In the genomic region with DNA sequence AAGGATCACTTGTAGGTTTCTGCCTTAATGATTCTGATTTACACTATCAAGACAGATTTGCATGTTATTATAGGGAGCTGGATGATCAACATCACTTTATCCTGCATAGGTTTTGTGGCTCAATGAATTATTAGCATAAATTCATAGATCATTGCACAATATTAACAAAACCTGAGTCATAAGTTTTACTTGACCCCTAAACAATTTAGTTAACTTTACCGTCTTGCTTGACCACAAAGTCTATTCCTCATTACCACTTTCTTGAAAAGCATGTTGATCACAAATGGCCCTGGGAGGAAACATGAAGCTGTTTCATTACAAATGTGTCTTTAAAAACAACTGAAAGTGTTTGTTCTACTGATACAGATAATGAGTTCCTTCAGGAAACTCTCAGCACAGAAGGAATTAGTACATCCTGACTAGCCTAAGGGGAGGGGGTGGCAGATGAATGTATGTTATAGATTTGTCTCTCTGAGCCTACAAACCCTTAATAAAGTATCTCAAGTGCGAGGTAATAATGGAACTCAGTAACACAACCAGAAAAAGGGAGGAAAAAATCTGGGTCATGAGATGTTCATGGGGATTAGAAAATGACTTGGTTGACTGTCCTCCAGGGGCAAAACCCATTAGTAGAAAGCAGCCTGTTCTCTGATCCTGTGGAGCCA, we compare ENCODE assay signal across 24 cellular contexts.
"Had no signal": no experiment of that assay in that cellular context is flagged by ENCODE, and none has a peak within 500 bp of the region (broad histone marks: within the 10 kb centered on the region; RNA-seq: fewer than 3 reads in every experiment).

No MANE protein-coding gene starts in this region.

- H3K27me3 ChIP-seq: esophagus muscularis mucosa, gastrocnemius medialis, pancreas, upper lobe of right lung had no signal

- H3K4me1 ChIP-seq: gastrocnemius medialis, pancreas, psoas muscle, upper lobe of right lung had no signal

- H3K27ac ChIP-seq: coronary artery, esophagus muscularis mucosa, gastrocnemius medialis, pancreas, psoas muscle, upper lobe of right lung had no signal

- FAIRE-seq: islet of Langerhans, pancreas had no signal

- H3K27ac Mint-ChIP-seq: activated CD4-positive, alpha-beta memory T cell treated with anti-CD3 and anti-CD28 coated beads, Interleukin-2, amount 10 ng/mL, durations not matched to agents 7 days and 5 days; activated CD4-positive, alpha-beta T cell treated with anti-CD3 and anti-CD28 coated beads, Interleukin-2, amount 10 ng/mL, durations not matched to agents 24 days and 14 days; activated naive CD4-positive, alpha-beta T cell treated with anti-CD3 and anti-CD28 coated beads for 36 hours; activated naive CD8-positive, alpha-beta T cell treated with anti-CD3 and anti-CD28 coated beads, Interleukin-2, amount 10 ng/mL, durations not matched to agents 7 days and 5 days; activated T-cell treated with anti-CD3 and anti-CD28 coated beads, Interleukin-2, amount 50 U/mL, for 72 hours; memory B cell; natural killer cell treated with Interleukin-12 subunit alpha and Interleukin-12 subunit beta and Interleukin-15 and Interleukin-18, amount 100 ng/mL, for 72 hours had no signal

- DNase-seq: activated CD4-positive, alpha-beta memory T cell treated with anti-CD3 and anti-CD28 coated beads, Interleukin-2, amount 10 ng/mL, durations not matched to agents 7 days and 5 days; activated CD4-positive, alpha-beta T cell treated with anti-CD3 and anti-CD28 coated beads, Interleukin-2, amount 10 ng/mL, durations not matched to agents 24 days and 14 days; activated effector memory CD4-positive, alpha-beta T cell treated with Interleukin-2 at 50 U/mL for 16 hours; activated naive CD4-positive, alpha-beta T cell treated with anti-CD3 and anti-CD28 coated beads for 36 hours; activated naive CD8-positive, alpha-beta T cell treated with anti-CD3 and anti-CD28 coated beads, Interleukin-2, amount 10 ng/mL, durations not matched to agents 7 days and 5 days; activated T-cell treated with anti-CD3 and anti-CD28 coated beads, Interleukin-2, amount 50 U/mL, for 72 hours; amniotic stem cell; cerebellar nuclear complex; gastrocnemius medialis; hypothalamus; left cardiac atrium; pancreas; psoas muscle; right cardiac atrium; stimulated activated CD4-positive, alpha-beta T cell treated with anti-CD3 and anti-CD28 coated beads, Interleukin-12 subunit alpha, Interleukin-12 subunit beta, amount 100 ng/mL, for 4 hours; stimulated activated CD4-positive, alpha-beta T cell treated with anti-CD3 and anti-CD28 coated beads, Interleukin-4, amount 100 ng/mL, for 4 hours; stimulated activated naive CD8-positive, alpha-beta T cell treated with anti-CD3 and anti-CD28 coated beads, Interleukin-15, Interleukin-2, amounts not matched to agents 100 U/mL and 50 U/mL, for 24 hours; upper lobe of right lung had no signal

- H3K27me3 Mint-ChIP-seq: activated CD4-positive, alpha-beta memory T cell treated with anti-CD3 and anti-CD28 coated beads, Interleukin-2, amount 10 ng/mL, durations not matched to agents 7 days and 5 days; activated naive CD8-positive, alpha-beta T cell treated with anti-CD3 and anti-CD28 coated beads, Interleukin-2, amount 10 ng/mL, durations not matched to agents 7 days and 5 days; natural killer cell treated with Interleukin-12 subunit alpha and Interleukin-12 subunit beta and Interleukin-15 and Interleukin-18, amount 100 ng/mL, for 72 hours had no signal

- H3K36me3 ChIP-seq: esophagus muscularis mucosa, gastrocnemius medialis, pancreas, upper lobe of right lung had no signal

- H3K36me3 Mint-ChIP-seq: activated naive CD8-positive, alpha-beta T cell treated with anti-CD3 and anti-CD28 coated beads, Interleukin-2, amount 10 ng/mL, durations not matched to agents 7 days and 5 days; memory B cell had no signal

- H3K4me3 Mint-ChIP-seq: activated CD4-positive, alpha-beta memory T cell treated with anti-CD3 and anti-CD28 coated beads, Interleukin-2, amount 10 ng/mL, durations not matched to agents 7 days and 5 days; activated CD4-positive, alpha-beta T cell treated with anti-CD3 and anti-CD28 coated beads, Interleukin-2, amount 10 ng/mL, durations not matched to agents 24 days and 14 days; activated naive CD4-positive, alpha-beta T cell treated with anti-CD3 and anti-CD28 coated beads for 36 hours; activated naive CD8-positive, alpha-beta T cell treated with anti-CD3 and anti-CD28 coated beads, Interleukin-2, amount 10 ng/mL, durations not matched to agents 7 days and 5 days; activated T-cell treated with anti-CD3 and anti-CD28 coated beads, Interleukin-2, amount 50 U/mL, for 72 hours; memory B cell; natural killer cell treated with Interleukin-12 subunit alpha and Interleukin-12 subunit beta and Interleukin-15 and Interleukin-18, amount 100 ng/mL, for 72 hours had no signal

- H3K4me3 ChIP-seq: coronary artery, esophagus muscularis mucosa, gastrocnemius medialis, pancreas, psoas muscle, upper lobe of right lung had no signal

- ATAC-seq: activated CD4-positive, CD25-positive, alpha-beta regulatory T cell treated with anti-CD3 and anti-CD28 coated beads, Interleukin-2, amount 50 U/mL, for 24 hours; activated T-cell treated with anti-CD3 and anti-CD28 coated beads, Interleukin-2, amount 50 U/mL, for 72 hours; gastrocnemius medialis; left cardiac atrium; natural killer cell treated with Interleukin-12 subunit alpha and Interleukin-12 subunit beta and Interleukin-15 and Interleukin-18, amount 100 ng/mL, for 72 hours; pancreas; psoas muscle; right cardiac atrium; stimulated activated naive CD8-positive, alpha-beta T cell treated with anti-CD3 and anti-CD28 coated beads, Interleukin-15, Interleukin-2, amounts not matched to agents 100 U/mL and 50 U/mL, for 24 hours; upper lobe of right lung had no signal

- H3K9me3 ChIP-seq: gastrocnemius medialis, pancreas, psoas muscle, upper lobe of right lung had no signal

- H3K4me1 Mint-ChIP-seq: activated CD4-positive, alpha-beta memory T cell treated with anti-CD3 and anti-CD28 coated beads, Interleukin-2, amount 10 ng/mL, durations not matched to agents 7 days and 5 days; activated CD4-positive, alpha-beta T cell treated with anti-CD3 and anti-CD28 coated beads, Interleukin-2, amount 10 ng/mL, durations not matched to agents 24 days and 14 days; activated naive CD8-positive, alpha-beta T cell treated with anti-CD3 and anti-CD28 coated beads, Interleukin-2, amount 10 ng/mL, durations not matched to agents 7 days and 5 days; memory B cell had no signal

- H3K9me3 Mint-ChIP-seq: activated CD4-positive, alpha-beta T cell treated with anti-CD3 and anti-CD28 coated beads, Interleukin-2, amount 10 ng/mL, durations not matched to agents 24 days and 14 days; activated naive CD4-positive, alpha-beta T cell treated with anti-CD3 and anti-CD28 coated beads for 36 hours; activated naive CD8-positive, alpha-beta T cell treated with anti-CD3 and anti-CD28 coated beads, Interleukin-2, amount 10 ng/mL, durations not matched to agents 7 days and 5 days; memory B cell had no signal
